In genomic region chr12:53441040-53441833, GRCh38 we compare ENCODE assay signal across 8 cellular contexts. TPM values are rescaled to one million over a fixed set of nuclear protein-coding genes. Genes with fewer than 3 reads are reported as not detected.
DNase-seq lines count a peak whose midpoint lies in the region; ATAC-seq, FAIRE-seq and TF ChIP-seq lines count a peak whose summit lies in the region.

A gene with protein sequence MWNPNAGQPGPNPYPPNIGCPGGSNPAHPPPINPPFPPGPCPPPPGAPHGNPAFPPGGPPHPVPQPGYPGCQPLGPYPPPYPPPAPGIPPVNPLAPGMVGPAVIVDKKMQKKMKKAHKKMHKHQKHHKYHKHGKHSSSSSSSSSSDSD (plus strand): TSS chr12:53441734. CDS start chr12:53442715, 981 bp downstream.

- peak; percentile 89 for DNase-seq in D721Med (ENCODE audit: insufficient read length, low spot score)
- DNase-seq in HuH-7 (ENCODE audit: low spot score), result peak; percentile 96
- DNase-seq in activated CD8-positive, alpha-beta memory T cell treated with anti-CD3 and anti-CD28 coated beads, Interleukin-2, amount 50 U/mL, for 48 hours, result peak; percentile 97
- DNase-seq in endothelial cell (ENCODE audit: low spot score), result peak; percentile 96
- DNase-seq in midbrain (lab: John Stamatoyannopoulos, UW), result peak; percentile 99
- DNase-seq in stimulated activated CD8-positive, alpha-beta memory T cell treated with anti-CD3 and anti-CD28 coated beads, Interleukin-2, amount 100 ng/mL, for 1 hour (ENCODE audit: low read depth in 2 of 2), result peak; percentile 96 to 98

- H3K27ac Mint-ChIP-seq in endothelial cell (ENCODE audit: unreplicated experiment), result peak within 1 kb of the TSS; percentile 94

- H3K9me3 Mint-ChIP-seq in endothelial cell (ENCODE audit: unreplicated experiment), result no peaks in the 10 kb centered on the region

- peak within 1 kb of the TSS; percentile 100 for H2AFZ ChIP-seq in OCI-LY3 (ENCODE audit: low read depth, low read length)

- peak within 1 kb of the TSS; percentile 90 for H3K4me2 ChIP-seq in OCI-LY3 (ENCODE audit: low read length)

- H3K4me1 Mint-ChIP-seq in endothelial cell (ENCODE audit: unreplicated experiment), result peaks cover 31% of the 10 kb centered on the region

- H3K4me1 ChIP-seq in OCI-LY3 (ENCODE audit: low read length), result peaks cover 7% of the 10 kb centered on the region; the same call in 1 of the 2 replicates

- ATAC-seq in GM21515 (IDR thresholded peaks at IDR 0.05; ENCODE audit: unreplicated experiment), result peak; percentile 98

- peaks cover 4% of the 10 kb centered on the region for H3K36me3 Mint-ChIP-seq in endothelial cell (ENCODE audit: low read depth, unreplicated experiment)

- peak within 1 kb of the TSS; percentile 91 for H3K4me3 ChIP-seq in OCI-LY3 (ENCODE audit: low read length)

- no peaks in the 10 kb centered on the region for H3K9me3 ChIP-seq in OCI-LY3 (ENCODE audit: insufficient read depth, low read length)

- peaks cover 5% of the 10 kb centered on the region for H3K27me3 Mint-ChIP-seq in endothelial cell (ENCODE audit: unreplicated experiment)

- peak within 1 kb of the TSS; percentile 58 for H3K27ac ChIP-seq in OCI-LY3 (ENCODE audit: low read length)

- H3K36me3 ChIP-seq in OCI-LY3 (replicated peaks; ENCODE audit: low read depth, low read length), result peaks cover 16% of the 10 kb centered on the region

- TF ChIP-seq CTCF in D721Med (IDR thresholded peaks at IDR 0.05; ENCODE audit: insufficient read depth, missing control alignments) (no peak), OCI-LY3 (IDR thresholded peaks at IDR 0.05; ENCODE audit: low read depth, low read length) (no peak), endothelial cell (IDR thresholded peaks at IDR 0.05; ENCODE audit: unreplicated experiment) (no peak)

- peak within 1 kb of the TSS; percentile 95 for H3K4me3 Mint-ChIP-seq in endothelial cell (ENCODE audit: unreplicated experiment)

- peaks cover 24% of the 10 kb centered on the region for H3K79me2 ChIP-seq in OCI-LY3 (ENCODE audit: low read length)

- FAIRE-seq in D721Med (lab: Jason Lieb, UNC), result no peak

- H3K9ac ChIP-seq in OCI-LY3 (ENCODE audit: low read length), result peak within 1 kb of the TSS; percentile 95

- H4K20me1 ChIP-seq in OCI-LY3 (ENCODE audit: insufficient read depth, low read length), result no peaks in the 10 kb centered on the region

- no peaks in the 10 kb centered on the region for H3K27me3 ChIP-seq in OCI-LY3 (ENCODE audit: low read depth, low read length)

RNA-seq across cellular contexts. Expression of the gene that starts here (rescaled TPM):
- total RNA-seq in endothelial cell (ENCODE audit: unreplicated experiment), result 131 TPM

Comparison
In these comparisons a context has a peak if more than half of its experiments do, and no peak if none do; other contexts are left out.
1. Peak in every context shown above with its lines: DNase-seq, ATAC-seq, H3K4me3 ChIP-seq and H3K27ac ChIP-seq.